8 cellular contexts compared by ENCODE assay signal in the genomic region with DNA sequence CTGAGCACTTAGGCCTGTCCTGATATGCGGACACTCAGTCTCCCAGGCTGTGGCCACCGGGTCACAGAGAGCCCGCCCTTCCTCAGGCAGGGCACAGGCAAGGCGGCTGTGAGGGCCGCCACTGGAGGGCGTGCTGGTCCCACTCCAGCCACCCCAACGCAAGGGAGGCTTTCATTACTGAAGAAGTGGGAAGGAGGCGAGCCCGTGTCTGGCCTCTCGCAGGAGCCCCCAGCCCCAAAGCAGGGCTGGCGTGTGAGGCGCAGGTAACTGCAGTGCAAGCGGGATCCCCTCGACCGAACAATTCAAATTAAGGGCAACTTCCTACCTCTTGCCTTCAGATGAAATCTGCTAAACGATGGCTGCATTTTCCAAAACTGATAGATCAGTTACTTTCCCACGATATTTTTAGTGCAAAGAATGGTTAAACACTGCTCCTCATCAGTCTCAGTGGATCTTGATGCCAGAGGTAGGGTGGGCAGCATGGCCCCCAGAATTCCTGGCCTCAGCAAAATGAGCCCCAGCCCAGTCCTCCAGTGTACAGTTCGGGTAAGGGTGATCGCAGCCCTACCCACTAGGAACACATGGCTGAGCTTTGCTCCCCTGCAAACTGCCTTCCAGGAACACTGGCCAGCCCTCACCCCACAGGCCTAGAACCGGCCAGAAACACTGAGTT.
DNase-seq lines count a peak whose midpoint lies in the region; ATAC-seq and TF ChIP-seq lines count a peak whose summit lies in the region.

No MANE protein-coding gene starts in this region.

- H2BK5ac ChIP-seq in neuronal stem cell (ENCODE audit: low read length): no peak overlapping the region

- peak overlapping the region; percentile 73 for H2BK12ac ChIP-seq in neuronal stem cell (ENCODE audit: low read length)

- no peak overlapping the region for H2BK120ac ChIP-seq in neuronal stem cell (ENCODE audit: low read depth, low read length)

- TF ChIP-seq CTCF in 22Rv1 (IDR thresholded peaks at IDR 0.05) (peak; percentile 92), GM06990 (IDR thresholded peaks at IDR 0.05; ENCODE audit: insufficient read depth, low read length, poor library complexity, severe bottlenecking) (peak; percentile 59)

- no peak overlapping the region for H3K14ac ChIP-seq in neuronal stem cell (ENCODE audit: low read length)

- H3K27me3 ChIP-seq in GM06990 (replicated peaks; ENCODE audit: control insufficient read depth, insufficient read depth, low read length) (no peaks in the 10 kb centered on the region), neuronal stem cell (ENCODE audit: control insufficient read depth in 3 of 3, insufficient read depth in 3 of 3, low read depth in 1 of 3, low read length in 3 of 3) (peaks cover 0 to 23% (median 0%) of the 10 kb centered on the region in 3 experiments)

- H3K23ac ChIP-seq in neuronal stem cell (ENCODE audit: low read depth, low read length, poor library complexity): no peak overlapping the region

- H4K8ac ChIP-seq in neuronal stem cell (ENCODE audit: low read depth, low read length): no peak overlapping the region

- no peak overlapping the region for H3K4me3 ChIP-seq in GM06990 (replicated peaks; ENCODE audit: low read depth, low read length)
- no peak overlapping the region for H3K4me3 ChIP-seq in neuronal stem cell (ENCODE audit: low read length in 2 of 2)

- H3K27ac ChIP-seq in 22Rv1 (no peak overlapping the region), neuronal stem cell (replicated peaks; ENCODE audit: low read length) (no peak overlapping the region)

- DNase-seq in GM06990 (ENCODE audit: extremely low read depth, insufficient read length) (peak; percentile 41), NCI-H774 (lab: John Stamatoyannopoulos, UW) (peak; percentile 59), dermis microvascular lymphatic vessel endothelial cell (ENCODE audit: low read depth in 2 of 2) (peak; percentile 25 to 43), neuronal stem cell (ENCODE audit: low spot score) (peak; percentile 54), inferior parietal cortex (ENCODE audit: extremely low spot score) (no peak)
- no peak for DNase-seq in natural killer cell treated with Interleukin-12 subunit alpha and Interleukin-12 subunit beta and Interleukin-15 and Interleukin-18, amount 100 ng/mL, for 72 hours (ENCODE audit: low spot score)

- no peaks in the 10 kb centered on the region for H3K9me3 Mint-ChIP-seq in natural killer cell treated with Interleukin-12 subunit alpha and Interleukin-12 subunit beta and Interleukin-15 and Interleukin-18, amount 100 ng/mL, for 72 hours

- peak overlapping the region; percentile 54 for H3K18ac ChIP-seq in neuronal stem cell (ENCODE audit: low read length)

- H3K4me2 ChIP-seq in neuronal stem cell (ENCODE audit: insufficient read depth, low read length, poor library complexity, severe bottlenecking): no peak overlapping the region

- peaks cover 0 to 5% of the 10 kb centered on the region in 2 donors for H3K9me3 ChIP-seq in neuronal stem cell (replicated peaks in 1 of 2; ENCODE audit: control insufficient read depth in 2 of 2, insufficient read depth in 1 of 2, low read depth in 1 of 2, low read length in 2 of 2)

- WGBS in neuronal stem cell (ENCODE audit: extremely low coverage in 2 of 2, insufficient read length in 2 of 2, insufficient replicate concordance in 1 of 2), 2 donors: no CpG with 5 or more reads among the region's 20 CpGs

- peaks cover 0 to 5% of the 10 kb centered on the region in 2 donors for H3K4me1 ChIP-seq in neuronal stem cell (ENCODE audit: control insufficient read depth in 2 of 2, insufficient read depth in 1 of 2, low read depth in 1 of 2, low read length in 2 of 2)

- peak overlapping the region; percentile 68 for H2AFZ ChIP-seq in neuronal stem cell (ENCODE audit: low read length)

- H3K79me1 ChIP-seq in neuronal stem cell (ENCODE audit: low read depth, low read length): peaks cover 4% of the 10 kb centered on the region

- H3K27ac Mint-ChIP-seq in natural killer cell treated with Interleukin-12 subunit alpha and Interleukin-12 subunit beta and Interleukin-15 and Interleukin-18, amount 100 ng/mL, for 72 hours: no peak overlapping the region

- no peaks in the 10 kb centered on the region for H3K36me3 Mint-ChIP-seq in natural killer cell treated with Interleukin-12 subunit alpha and Interleukin-12 subunit beta and Interleukin-15 and Interleukin-18, amount 100 ng/mL, for 72 hours

- no peaks in the 10 kb centered on the region for H3K36me3 ChIP-seq in GM06990 (ENCODE audit: control insufficient read depth, insufficient read depth, low read length)
- no peaks in the 10 kb centered on the region for H3K36me3 ChIP-seq in neuronal stem cell (replicated peaks in 1 of 2; ENCODE audit: control insufficient read depth in 2 of 2, insufficient read depth in 2 of 2, low read length in 2 of 2)

- H2AK5ac ChIP-seq in neuronal stem cell (ENCODE audit: low read depth, low read length): peak overlapping the region; percentile 40

- H2BK15ac ChIP-seq in neuronal stem cell (ENCODE audit: low read length): no peak overlapping the region

- H3K4me1 Mint-ChIP-seq in natural killer cell treated with Interleukin-12 subunit alpha and Interleukin-12 subunit beta and Interleukin-15 and Interleukin-18, amount 100 ng/mL, for 72 hours (ENCODE audit: low read depth in 2 of 2): peaks cover 16 to 17% of the 10 kb centered on the region in 2 donors

- no peak overlapping the region for H3K9ac ChIP-seq in neuronal stem cell (ENCODE audit: low read depth, low read length, poor library complexity)

- H3K27me3 Mint-ChIP-seq in natural killer cell treated with Interleukin-12 subunit alpha and Interleukin-12 subunit beta and Interleukin-15 and Interleukin-18, amount 100 ng/mL, for 72 hours: peaks cover 15 to 20% of the 10 kb centered on the region in 2 donors

- no peak overlapping the region for H3K4ac ChIP-seq in neuronal stem cell (ENCODE audit: low read length)

- ATAC-seq in HG03342 (IDR thresholded peaks at IDR 0.05; ENCODE audit: unreplicated experiment): no peak
- ATAC-seq in natural killer cell treated with Interleukin-12 subunit alpha and Interleukin-12 subunit beta and Interleukin-15 and Interleukin-18, amount 100 ng/mL, for 72 hours: no peak

- H4K91ac ChIP-seq in neuronal stem cell (ENCODE audit: low read depth, low read length, poor library complexity): no peak overlapping the region

- H3K4me3 Mint-ChIP-seq in natural killer cell treated with Interleukin-12 subunit alpha and Interleukin-12 subunit beta and Interleukin-15 and Interleukin-18, amount 100 ng/mL, for 72 hours: no peak overlapping the region

Comparison
In these comparisons a context has a peak if more than half of its experiments do, and no peak if none do; other contexts are left out.
1. DNase-seq: peak in GM06990 (single experiment), NCI-H774 (single experiment), dermis microvascular lymphatic vessel endothelial cell (2 of 2) and neuronal stem cell (single experiment); none in inferior parietal cortex (single experiment) and natural killer cell treated with Interleukin-12 subunit alpha and Interleukin-12 subunit beta and Interleukin-15 and Interleukin-18, amount 100 ng/mL, for 72 hours (single experiment).